3 cellular contexts compared by ENCODE assay signal in genomic region chr5:138216799-138217198, GRCh38.
TF ChIP-seq lines count a peak whose summit lies in the region.

No MANE protein-coding gene starts in this region.

TF ChIP-seq in A549, 52 proteins besides CTCF, POLR2A, EP300 and RAD21:
- TF ChIP-seq ESRRA (IDR thresholded peaks at IDR 0.05; ENCODE audit: borderline replicate concordance, low read length): no peak
- TF ChIP-seq CEBPB (IDR thresholded peaks at IDR 0.05): peak; percentile 38 to 41; a peak in 2 of 4 replicates

TF ChIP-seq in IMR-90, 13 proteins besides CTCF, POLR2A, EP300 and RAD21:
- TF ChIP-seq CHD1 (IDR thresholded peaks at IDR 0.05; ENCODE audit: low read depth, low read length) (no peak), ELK1 (IDR thresholded peaks at IDR 0.05; ENCODE audit: borderline replicate concordance, low read depth, low read length) (no peak), CEBPB (IDR thresholded peaks at IDR 0.05; ENCODE audit: low read depth, low read length) (peak; percentile 70)

TF ChIP-seq in K562, 482 proteins besides CTCF, POLR2A, EP300 and RAD21:
- no peak for TF ChIP-seq CEBPG (CRISPR knock-in tag; IDR thresholded peaks at IDR 0.05)
- peak; percentile 35 to 43; a peak in 3 of 4 replicates for TF ChIP-seq CEBPG (tag; conservative IDR thresholded peaks at IDR 0.05 in 1 of 2, IDR thresholded peaks at IDR 0.05 in 1 of 2)
- TF ChIP-seq GTF2B (IDR thresholded peaks at IDR 0.05; ENCODE audit: extremely low read depth, insufficient read length): no peak
- peak; percentile 80 for TF ChIP-seq CEBPB (tag; IDR thresholded peaks at IDR 0.05)
